In the genomic region with DNA sequence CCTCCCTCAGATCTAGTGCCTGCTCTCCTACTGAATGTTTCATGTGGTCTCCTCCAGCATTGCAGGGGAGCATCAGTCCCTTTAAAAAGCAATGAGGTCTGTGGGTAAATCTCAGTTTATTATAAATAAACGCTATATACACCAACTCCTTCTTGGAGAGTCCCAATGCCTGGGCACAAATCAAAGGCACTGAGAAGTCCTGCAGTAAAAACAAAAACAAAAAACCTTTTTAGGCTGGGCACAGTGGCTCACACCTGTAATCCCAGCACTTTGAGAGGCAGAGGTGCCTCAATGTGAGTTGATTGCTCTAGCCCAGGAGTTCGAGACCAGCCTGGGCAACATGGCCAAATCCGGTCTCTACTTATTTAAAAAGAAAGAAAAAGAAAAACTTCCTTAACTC, we compare ENCODE assay signal across 30 cellular contexts. TPM values are rescaled to one million over a fixed set of nuclear protein-coding genes. Genes with fewer than 3 reads are reported as not detected.
"Had no signal": no experiment of that assay in that cellular context is flagged by ENCODE, and none has a peak within 500 bp of the region (broad histone marks: within the 10 kb centered on the region; RNA-seq: fewer than 3 reads in every experiment).

No MANE protein-coding gene starts in this region.

- H3K4me3 Mint-ChIP-seq: stimulated activated effector memory CD8-positive, alpha-beta T cell treated with anti-CD3 and anti-CD28 coated beads, Interleukin-12 subunit alpha, Interleukin-12 subunit beta, amount 100 ng/mL, for 72 hours; stimulated activated memory B cell treated with anti-CD40 and anti-IgM and Interleukin-4, amounts not matched to agents 10 μg/mL and 1 μg/mL and 100 μg/mL, for 72 hours; stimulated activated naive B cell treated with anti-CD40 and anti-IgM and Interleukin-4, amounts not matched to agents 10 μg/mL and 1 μg/mL and 100 μg/mL, for 72 hours; stimulated activated naive CD8-positive, alpha-beta T cell treated with anti-CD3 and anti-CD28 coated beads, Interleukin-15, amount 100 ng/mL, for 72 hours; stimulated activated naive CD8-positive, alpha-beta T cell treated with anti-CD3 and anti-CD28 coated beads, Interleukin-15, Interleukin-2, amounts not matched to agents 100 ng/mL and 50 ng/mL, for 24 hours; type B pancreatic cell had no signal

- H3K36me3 Mint-ChIP-seq: stimulated activated effector memory CD8-positive, alpha-beta T cell treated with anti-CD3 and anti-CD28 coated beads, Interleukin-12 subunit alpha, Interleukin-12 subunit beta, amount 100 ng/mL, for 72 hours; stimulated activated memory B cell treated with anti-CD40 and anti-IgM and Interleukin-4, amounts not matched to agents 10 μg/mL and 1 μg/mL and 100 μg/mL, for 72 hours; stimulated activated naive B cell treated with anti-CD40 and anti-IgM and Interleukin-4, amounts not matched to agents 10 μg/mL and 1 μg/mL and 100 μg/mL, for 72 hours; type B pancreatic cell had no signal

- H3K27me3 ChIP-seq: testis, thyroid gland, tibial artery, transverse colon, upper lobe of right lung, uterus, vagina had no signal

- DNase-seq: stimulated activated CD4-positive, alpha-beta T cell treated with anti-CD3 and anti-CD28 coated beads, Interleukin-2, amount 100 ng/mL, for 48 hours; stimulated activated CD4-positive, alpha-beta T cell treated with anti-CD3 and anti-CD28 coated beads, Interleukin-4, amount 100 ng/mL, for 1 hour; stimulated activated CD4-positive, alpha-beta T cell treated with anti-CD3 and anti-CD28 coated beads, Interleukin-4, amount 100 ng/mL, for 24 hours; stimulated activated CD4-positive, alpha-beta T cell treated with anti-CD3 and anti-CD28 coated beads, Interleukin-4, amount 100 ng/mL, for 4 hours; stimulated activated CD8-positive, alpha-beta memory T cell treated with anti-CD3 and anti-CD28 coated beads, Interleukin-4, amount 100 ng/mL, for 48 hours; stimulated activated naive B cell treated with anti-CD40 and anti-IgM and Interleukin-4, amounts not matched to agents 10 μg/mL and 1 μg/mL and 100 μg/mL, for 72 hours; stimulated activated naive CD4-positive, alpha-beta T cell; stimulated activated naive CD4-positive, alpha-beta T cell treated with Interleukin-2 at 50 U/mL for 16 hours; stimulated activated naive CD8-positive, alpha-beta T cell treated with anti-CD3 and anti-CD28 coated beads, Interleukin-15, amount 100 ng/mL, for 72 hours; stimulated activated naive CD8-positive, alpha-beta T cell treated with anti-CD3 and anti-CD28 coated beads, Interleukin-15, Interleukin-2, amounts not matched to agents 100 U/mL and 50 U/mL, for 24 hours; stomach; substantia nigra; testis; thyroid gland; tibial artery; transverse colon; trophoblast cell; upper lobe of left lung; upper lobe of right lung; uterus had no signal

- H3K36me3 ChIP-seq: stomach, suprapubic skin, thyroid gland, tibial nerve, transverse colon, upper lobe of left lung, upper lobe of right lung, uterus, vagina had no signal

- H3K4me1 Mint-ChIP-seq: stimulated activated effector memory CD8-positive, alpha-beta T cell treated with anti-CD3 and anti-CD28 coated beads, Interleukin-12 subunit alpha, Interleukin-12 subunit beta, amount 100 ng/mL, for 72 hours had no signal

- FAIRE-seq: urothelium cell line had no signal

- ATAC-seq: stimulated activated effector memory CD8-positive, alpha-beta T cell treated with anti-CD3 and anti-CD28 coated beads, Interleukin-12 subunit alpha, Interleukin-12 subunit beta, amount 100 ng/mL, for 72 hours; stimulated activated memory B cell treated with anti-CD40 and anti-IgM and Interleukin-4, amounts not matched to agents 10 μg/mL and 1 μg/mL and 100 μg/mL, for 72 hours; stimulated activated naive B cell treated with anti-CD40 and anti-IgM and Interleukin-4, amounts not matched to agents 10 μg/mL and 1 μg/mL and 100 μg/mL, for 72 hours; stimulated activated naive CD8-positive, alpha-beta T cell treated with anti-CD3 and anti-CD28 coated beads, Interleukin-15, amount 100 ng/mL, for 72 hours; stimulated activated naive CD8-positive, alpha-beta T cell treated with anti-CD3 and anti-CD28 coated beads, Interleukin-15, Interleukin-2, amounts not matched to agents 100 U/mL and 50 U/mL, for 24 hours; upper lobe of right lung had no signal

- H3K27ac ChIP-seq: stomach, suprapubic skin, testis, thoracic aorta, thyroid gland, tibial artery, tibial nerve, transverse colon, upper lobe of left lung, upper lobe of right lung, uterus, vagina had no signal

- H3K9me3 ChIP-seq: stomach, suprapubic skin, testis, thoracic aorta, thyroid gland, tibial artery, tibial nerve, transverse colon, upper lobe of left lung, upper lobe of right lung, uterus, vagina had no signal

- H3K4me1 ChIP-seq: stomach, suprapubic skin, testis, thyroid gland, tibial artery, tibial nerve, transverse colon, upper lobe of left lung, upper lobe of right lung, uterus, vagina had no signal

- H3K9me3 Mint-ChIP-seq: stimulated activated effector memory CD8-positive, alpha-beta T cell treated with anti-CD3 and anti-CD28 coated beads, Interleukin-12 subunit alpha, Interleukin-12 subunit beta, amount 100 ng/mL, for 72 hours; stimulated activated memory B cell treated with anti-CD40 and anti-IgM and Interleukin-4, amounts not matched to agents 10 μg/mL and 1 μg/mL and 100 μg/mL, for 72 hours; stimulated activated naive CD8-positive, alpha-beta T cell treated with anti-CD3 and anti-CD28 coated beads, Interleukin-15, amount 100 ng/mL, for 72 hours; type B pancreatic cell had no signal

- H3K4me3 ChIP-seq: stomach, suprapubic skin, testis, thoracic aorta, thyroid gland, tibial artery, tibial nerve, transverse colon, upper lobe of left lung, upper lobe of right lung, uterus, vagina had no signal

- H3K27ac Mint-ChIP-seq: stimulated activated effector memory CD8-positive, alpha-beta T cell treated with anti-CD3 and anti-CD28 coated beads, Interleukin-12 subunit alpha, Interleukin-12 subunit beta, amount 100 ng/mL, for 72 hours; stimulated activated memory B cell treated with anti-CD40 and anti-IgM and Interleukin-4, amounts not matched to agents 10 μg/mL and 1 μg/mL and 100 μg/mL, for 72 hours; stimulated activated naive B cell treated with anti-CD40 and anti-IgM and Interleukin-4, amounts not matched to agents 10 μg/mL and 1 μg/mL and 100 μg/mL, for 72 hours; stimulated activated naive CD8-positive, alpha-beta T cell treated with anti-CD3 and anti-CD28 coated beads, Interleukin-15, Interleukin-2, amounts not matched to agents 100 ng/mL and 50 ng/mL, for 24 hours; type B pancreatic cell had no signal

RNA-seq across cellular contexts. Expression of a gene that starts 45.0 kb away (rescaled TPM):
- total RNA-seq: subcutaneous adipose tissue had no signal
